ENCODE assay signal across 1 cellular context in the genomic region with DNA sequence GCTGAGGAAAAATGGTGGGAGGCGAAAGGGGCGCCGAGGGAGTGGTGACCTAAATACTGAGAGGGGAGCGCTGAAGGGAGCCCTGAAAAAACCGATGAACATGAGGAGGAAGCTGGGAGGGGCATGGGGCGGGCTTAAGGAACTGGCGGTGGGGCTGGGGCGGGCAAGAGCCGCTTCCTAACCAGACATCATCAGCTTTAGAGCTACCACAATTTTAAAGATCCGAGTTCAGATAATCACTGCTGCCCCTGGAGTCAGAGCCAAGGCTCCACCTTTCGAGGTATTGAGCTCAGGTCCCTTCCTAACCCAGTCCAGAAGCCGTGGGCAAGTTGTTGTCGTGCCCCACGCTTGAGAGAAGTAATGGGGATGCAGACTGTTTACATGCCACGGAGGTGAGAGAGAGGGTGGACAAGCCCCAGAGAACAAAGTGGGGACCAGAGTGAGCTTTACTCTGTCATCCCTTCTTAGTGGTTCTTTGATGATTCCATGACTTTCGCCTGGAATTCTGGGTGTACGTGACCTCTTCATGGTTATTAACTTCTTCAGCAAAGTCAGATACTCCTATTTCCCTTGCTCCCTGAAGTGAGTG.
TF ChIP-seq lines count a peak whose summit lies in the region.

No MANE protein-coding gene starts in this region.

TF ChIP-seq in H1, 55 proteins besides CTCF, POLR2A, EP300 and RAD21:
- TF ChIP-seq CREB1 (IDR thresholded peaks at IDR 0.05) = no peak
- TF ChIP-seq PHF8 (conservative IDR thresholded peaks at IDR 0.05; ENCODE audit: low read depth, low read length) = peak; percentile 5
TF ChIP-seq in H1: peak in this region for 1.
